17 cellular contexts compared by ENCODE assay signal in the genomic region with DNA sequence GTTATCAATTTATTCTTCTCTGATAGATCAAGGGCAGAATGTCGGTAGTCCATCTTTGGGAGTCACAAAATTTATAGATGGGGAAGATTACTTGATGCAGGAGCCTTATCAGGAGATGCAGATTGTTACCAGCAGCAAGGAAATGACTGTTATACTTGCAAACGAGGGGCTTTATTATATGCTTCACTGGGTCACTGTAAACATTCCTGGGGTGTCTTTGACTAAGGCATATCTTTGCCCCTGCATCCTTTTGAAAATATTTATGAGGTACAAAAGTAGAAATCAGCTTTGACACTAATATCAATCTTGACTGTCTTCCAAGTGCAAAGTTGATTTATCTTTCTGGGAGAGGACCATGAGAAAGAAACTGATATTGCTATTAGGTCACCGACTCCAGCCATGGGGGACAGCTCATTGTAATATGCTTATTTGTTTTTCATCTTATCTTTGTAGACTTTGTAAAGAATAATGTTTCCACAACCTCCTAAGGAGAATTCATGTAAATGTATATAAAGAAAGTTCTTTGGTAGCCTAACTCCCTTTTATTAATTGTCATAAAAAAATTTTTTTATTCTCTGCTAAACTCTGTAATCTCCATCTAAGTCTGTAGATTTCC.
DNase-seq lines count a peak whose midpoint lies in the region; ATAC-seq, FAIRE-seq and TF ChIP-seq lines count a peak whose summit lies in the region.
"Had no signal": no experiment of that assay in that cellular context is flagged by ENCODE, and none has a peak within 500 bp of the region (broad histone marks: within the 10 kb centered on the region; RNA-seq: fewer than 3 reads in every experiment).

No MANE protein-coding gene starts in this region.

- H3K9me3 ChIP-seq in HEK293 (ENCODE audit: control insufficient read depth, insufficient read depth, low read depth, low read length) (no peaks in the 10 kb centered on the region), endothelial cell of umbilical vein (replicated peaks; ENCODE audit: control insufficient read depth, insufficient read depth, low read length) (no peaks in the 10 kb centered on the region), kidney (ENCODE audit: control insufficient read depth in 1 of 2, low read length in 2 of 2) (no peaks in the 10 kb centered on the region)
- H3K9me3 ChIP-seq: BLaER1 had no signal

- H2AFZ ChIP-seq in endothelial cell of umbilical vein (ENCODE audit: low read depth, low read length): no peak overlapping the region

- BruUV-seq in endothelial cell of umbilical vein (replicated peaks; lab: Mats Ljungman, UMichigan): no TSS peak

- DNase-seq in NCI-H69 (lab: John Stamatoyannopoulos, UW) (peak; percentile 8), endothelial cell of umbilical vein (ENCODE audit: low read depth, low spot score) (peak; percentile 95), pulmonary artery endothelial cell (ENCODE audit: low read depth, low spot score) (peak; percentile 8), ACHN (no peak), kidney (no peak)
- DNase-seq: CD4-positive, alpha-beta memory T cell; DMS153; DMS79; GDM1; GOT3; H7 had no signal

- dilution Hi-C loops in endothelial cell of umbilical vein (cut with MboI; ENCODE audit: extremely low pct_ligation_motif_present, low sequenced_read_pairs): no loop called here

- H3K79me2 ChIP-seq in endothelial cell of umbilical vein (ENCODE audit: control insufficient read depth, insufficient read depth, low read length): no peaks in the 10 kb centered on the region

- POLR2A ChIA-PET in HEK293 (lab: Yijun Ruan, JAX): no interaction called here
- POLR2A ChIA-PET in endothelial cell of umbilical vein (lab: Charles Lee): interaction anchor here (0.9 kb wide), 1 partner anchor 38 kb away, joined by 3 read pairs; no protein-coding TSS in a partner anchor

- FAIRE-seq in endothelial cell of umbilical vein (lab: Jason Lieb, UNC) (peak; percentile 88), kidney (lab: Jason Lieb, UNC) (no peak)
- FAIRE-seq: A204.1, GM12892 had no signal

- CTCF ChIA-PET in HEK293 (lab: Yijun Ruan, JAX): no interaction called here
- CTCF ChIA-PET in endothelial cell of umbilical vein (lab: Charles Lee): interaction anchor here (0.5 kb wide), 1 partner anchor 1568 kb away, joined by 3 read pairs; no protein-coding TSS in a partner anchor

- H3K4me1 ChIP-seq in HEK293 (ENCODE audit: control insufficient read depth, insufficient read depth, low read length) (no peaks in the 10 kb centered on the region; the same call in 1 of the 2 replicates), endothelial cell of umbilical vein (ENCODE audit: control insufficient read depth, extremely low read depth, insufficient read depth, low read length) (peaks cover 26% of the 10 kb centered on the region), kidney (ENCODE audit: control insufficient read depth in 1 of 2, insufficient read depth in 1 of 2, low read depth in 1 of 2, low read length in 2 of 2) (no peaks in the 10 kb centered on the region)
- H3K4me1 ChIP-seq: BLaER1 had no signal

- H3K4me2 ChIP-seq in endothelial cell of umbilical vein (ENCODE audit: insufficient read depth, low read length): peak overlapping the region; percentile 59
- H3K4me2 ChIP-seq: BLaER1 had no signal

- no peak for ATAC-seq in HG03520 (IDR thresholded peaks at IDR 0.05; ENCODE audit: unreplicated experiment)
- ATAC-seq: HCT116 had no signal

- H3K36me3 ChIP-seq in HEK293 (ENCODE audit: control insufficient read depth in 2 of 2, insufficient read depth in 1 of 2, low read length in 2 of 2): no peaks in the 10 kb centered on the region
- no peaks in the 10 kb centered on the region for H3K36me3 ChIP-seq in endothelial cell of umbilical vein (ENCODE audit: control insufficient read depth in 2 of 2, extremely low read depth in 1 of 2, insufficient read depth in 2 of 2, low read length in 2 of 2)
- no peaks in the 10 kb centered on the region for H3K36me3 ChIP-seq in kidney (ENCODE audit: control insufficient read depth in 1 of 2, insufficient read depth in 2 of 2, low read length in 2 of 2)
- H3K36me3 ChIP-seq: BLaER1 had no signal

- no peaks in the 10 kb centered on the region for H4K20me1 ChIP-seq in endothelial cell of umbilical vein (replicated peaks; ENCODE audit: control insufficient read depth, extremely low read depth, insufficient read depth, low read length)
- H4K20me1 ChIP-seq: BLaER1 had no signal

- intact Hi-C loops in endothelial cell of umbilical vein (cut with micrococcal nuclease): loop anchor here (1.0 kb wide), 3 partner anchors 38 to 177 kb away; partner anchors contain the start of gene EMCN
- intact Hi-C loops in kidney (cut with DNase I): no loop called here

- TF ChIP-seq CTCF in HEK293 (tag by site-specific recombination; IDR thresholded peaks at IDR 0.05) (no peak), endothelial cell of umbilical vein (IDR thresholded peaks at IDR 0.05; ENCODE audit: extremely low read depth in 1 of 2, insufficient read depth in 1 of 2, low read depth in 1 of 2, low read length in 2 of 2) (no peak), kidney (IDR thresholded peaks at IDR 0.05; ENCODE audit: borderline replicate concordance, extremely low read depth, insufficient read depth) (no peak)

- H3K27ac ChIP-seq in HEK293 (ENCODE audit: extremely low read depth, low read depth, low read length) (no peak overlapping the region), endothelial cell of umbilical vein (ENCODE audit: insufficient read depth, low read depth, low read length) (no peak overlapping the region), kidney (ENCODE audit: low read depth in 2 of 2, low read length in 2 of 2) (no peak overlapping the region)
- H3K27ac ChIP-seq: BLaER1 had no signal

- in situ Hi-C loops in ACHN (cut with HindIII; ENCODE audit: low pct_ligation_motif_present, low pct_unique_long_range_greater_than_20kb, low sequenced_read_pairs): no loop called here

- H3K9ac ChIP-seq in endothelial cell of umbilical vein (replicated peaks; ENCODE audit: extremely low read depth, insufficient read depth, low read length) (no peak overlapping the region), kidney (ENCODE audit: low read length in 2 of 2) (no peak overlapping the region)
- H3K9ac ChIP-seq: BLaER1 had no signal

- no peak overlapping the region for H3K4me3 ChIP-seq in HEK293 (ENCODE audit: low read depth, low read length)
- no peak overlapping the region for H3K4me3 ChIP-seq in endothelial cell of umbilical vein (replicated peaks in 1 of 3; ENCODE audit: insufficient read depth in 1 of 3, low read depth in 1 of 3, low read length in 3 of 3)
- H3K4me3 ChIP-seq in kidney (ENCODE audit: low read length in 2 of 2): no peak overlapping the region
- H3K4me3 ChIP-seq: BLaER1 had no signal

- peak; percentile 67 for TF ChIP-seq POLR2A in endothelial cell of umbilical vein (IDR thresholded peaks at IDR 0.05; ENCODE audit: low read depth, low read length)

- H3K27me3 ChIP-seq in endothelial cell of umbilical vein (ENCODE audit: control insufficient read depth in 2 of 2, insufficient read depth in 2 of 2, low read length in 2 of 2): no peaks in the 10 kb centered on the region
- H3K27me3 ChIP-seq: BLaER1 had no signal

- H3K9me1 ChIP-seq in endothelial cell of umbilical vein (replicated peaks; ENCODE audit: control insufficient read depth, extremely low read depth, insufficient read depth, low read length): no peaks in the 10 kb centered on the region

TF ChIP-seq in HEK293, 187 proteins besides CTCF, POLR2A, EP300 and RAD21 (continues in another document):
- TF ChIP-seq ZNF211 (tag by site-specific recombination; IDR thresholded peaks at IDR 0.05; ENCODE audit: low read depth) (no peak), KLF7 (tag by site-specific recombination; IDR thresholded peaks at IDR 0.05; ENCODE audit: borderline replicate concordance) (no peak), ZNF16 (tag by site-specific recombination; IDR thresholded peaks at IDR 0.05; ENCODE audit: low read depth) (no peak), ZNF391 (tag by site-specific recombination; IDR thresholded peaks at IDR 0.05; ENCODE audit: borderline replicate concordance, low read depth) (no peak), ZNF302 (tag by site-specific recombination; IDR thresholded peaks at IDR 0.05; ENCODE audit: low read depth) (no peak), TCF7L2 (IDR thresholded peaks at IDR 0.05; ENCODE audit: borderline replicate concordance, low read depth, low read length) (peak; percentile 38; the same call in 1 of the 2 replicates)

TF ChIP-seq in endothelial cell of umbilical vein, 7 proteins besides CTCF, POLR2A, EP300 and RAD21:
- TF ChIP-seq MYC (IDR thresholded peaks at IDR 0.05; ENCODE audit: low read depth, low read length) (no peak), POLR2AphosphoS5 (IDR thresholded peaks at IDR 0.05; ENCODE audit: insufficient read depth, low read depth, low read length) (peak; percentile 87), GATA2 (IDR thresholded peaks at IDR 0.05; ENCODE audit: insufficient read depth, insufficient read length, low read depth, low read length) (peak; percentile 97), FOS (IDR thresholded peaks at IDR 0.05; ENCODE audit: borderline replicate concordance, insufficient read depth, low read length) (peak; percentile 66), EZH2 (IDR thresholded peaks at IDR 0.05; ENCODE audit: borderline replicate concordance, low read depth, low read length, severe bottlenecking) (no peak), MAX (IDR thresholded peaks at IDR 0.05; ENCODE audit: insufficient read depth, insufficient read length) (no peak), JUN (IDR thresholded peaks at IDR 0.05; ENCODE audit: borderline replicate concordance, insufficient read depth, insufficient read length, low read depth) (no peak)

Comparison
In these comparisons a context has a peak if more than half of its experiments do, and no peak if none do; other contexts are left out.
1. DNase-seq: peak in NCI-H69 (single experiment), endothelial cell of umbilical vein (single experiment) and pulmonary artery endothelial cell (single experiment); none in ACHN (single experiment) and kidney (single experiment).